In genomic region chr2:174180837-174181236, GRCh38 we compare ENCODE assay signal across 25 cellular contexts.
"Had no signal": no experiment of that assay in that cellular context is flagged by ENCODE, and none has a peak within 500 bp of the region (broad histone marks: within the 10 kb centered on the region; RNA-seq: fewer than 3 reads in every experiment).

No MANE protein-coding gene starts in this region.

- H3K27me3 ChIP-seq: body of pancreas, left lung, neural progenitor cell, sigmoid colon, testis, vagina had no signal

- H3K4me3 ChIP-seq: body of pancreas, left lung, lung, neural progenitor cell, sigmoid colon, testis, vagina had no signal

- H3K4me1 Mint-ChIP-seq: activated naive CD4-positive, alpha-beta T cell treated with anti-CD3 and anti-CD28 coated beads, Interleukin-2, amount 10 ng/mL, durations not matched to agents 7 days and 5 days had no signal

- H3K4me1 ChIP-seq: body of pancreas, left lung, sigmoid colon had no signal

- H3K36me3 Mint-ChIP-seq: type B pancreatic cell had no signal

- ATAC-seq: body of pancreas; effector memory CD8-positive, alpha-beta T cell; naive thymus-derived CD4-positive, alpha-beta T cell; stimulated activated naive B cell treated with anti-CD40 and anti-IgM and Interleukin-4, amounts not matched to agents 10 μg/mL and 1 μg/mL and 100 μg/mL, for 72 hours had no signal

- H3K9me3 ChIP-seq: body of pancreas, sigmoid colon, testis, vagina had no signal

- H3K9ac ChIP-seq: neural progenitor cell had no signal

- H2AFZ ChIP-seq: neural progenitor cell had no signal

- H3K27ac Mint-ChIP-seq: activated naive CD4-positive, alpha-beta T cell treated with anti-CD3 and anti-CD28 coated beads, Interleukin-2, amount 10 ng/mL, durations not matched to agents 7 days and 5 days; naive thymus-derived CD4-positive, alpha-beta T cell; neural progenitor cell; stimulated activated naive B cell treated with anti-CD40 and anti-IgM and Interleukin-4, amounts not matched to agents 10 μg/mL and 1 μg/mL and 100 μg/mL, for 72 hours; type B pancreatic cell had no signal

- H3K27me3 Mint-ChIP-seq: activated naive CD4-positive, alpha-beta T cell treated with anti-CD3 and anti-CD28 coated beads, Interleukin-2, amount 10 ng/mL, durations not matched to agents 7 days and 5 days; effector memory CD8-positive, alpha-beta T cell; naive thymus-derived CD4-positive, alpha-beta T cell; stimulated activated naive B cell treated with anti-CD40 and anti-IgM and Interleukin-4, amounts not matched to agents 10 μg/mL and 1 μg/mL and 100 μg/mL, for 72 hours; type B pancreatic cell had no signal

- H3K9me3 Mint-ChIP-seq: activated naive CD4-positive, alpha-beta T cell treated with anti-CD3 and anti-CD28 coated beads, Interleukin-2, amount 10 ng/mL, durations not matched to agents 7 days and 5 days; stimulated activated naive B cell treated with anti-CD40 and anti-IgM and Interleukin-4, amounts not matched to agents 10 μg/mL and 1 μg/mL and 100 μg/mL, for 72 hours; type B pancreatic cell had no signal

- H3K4me3 Mint-ChIP-seq: activated naive CD4-positive, alpha-beta T cell treated with anti-CD3 and anti-CD28 coated beads, Interleukin-2, amount 10 ng/mL, durations not matched to agents 7 days and 5 days; effector memory CD8-positive, alpha-beta T cell; naive thymus-derived CD4-positive, alpha-beta T cell; neural progenitor cell; stimulated activated naive B cell treated with anti-CD40 and anti-IgM and Interleukin-4, amounts not matched to agents 10 μg/mL and 1 μg/mL and 100 μg/mL, for 72 hours; type B pancreatic cell; WTC11 had no signal

- DNase-seq: activated CD4-positive, alpha-beta T cell treated with anti-CD3 and anti-CD28 coated beads, Interleukin-2, amount 50 U/mL, for 48 hours; activated CD8-positive, alpha-beta memory T cell treated with anti-CD3 and anti-CD28 coated beads, Interleukin-2, amount 50 U/mL, for 48 hours; activated effector memory CD4-positive, alpha-beta T cell treated with anti-CD3 and anti-CD28 coated beads, Interleukin-2, amount 50 U/mL, for 16 hours; activated naive CD4-positive, alpha-beta T cell treated with anti-CD3 and anti-CD28 coated beads, Interleukin-2, amount 10 ng/mL, durations not matched to agents 7 days and 5 days; body of pancreas; caudate nucleus; effector memory CD8-positive, alpha-beta T cell; foreskin melanocyte; hippocampal formation; kidney glomerular epithelial cell; left lung; naive thymus-derived CD4-positive, alpha-beta T cell; retina; sigmoid colon; stimulated activated CD4-positive, alpha-beta T cell treated with anti-CD3 and anti-CD28 coated beads, Interleukin-2, amount 100 ng/mL, for 48 hours; stimulated activated CD8-positive, alpha-beta memory T cell treated with anti-CD3 and anti-CD28 coated beads, Interleukin-4, amount 100 ng/mL, for 48 hours; stimulated activated naive B cell treated with anti-CD40 and anti-IgM and Interleukin-4, amounts not matched to agents 10 μg/mL and 1 μg/mL and 100 μg/mL, for 72 hours; T1000; testis had no signal

- H3K4me2 ChIP-seq: neural progenitor cell had no signal

- H3K27ac ChIP-seq: body of pancreas, epithelial cell of prostate, left lung, neural progenitor cell, sigmoid colon, vagina had no signal

- H3K36me3 ChIP-seq: left lung, sigmoid colon, vagina had no signal
